Comparison of ENCODE assay signal across 10 cellular contexts in the genomic region with DNA sequence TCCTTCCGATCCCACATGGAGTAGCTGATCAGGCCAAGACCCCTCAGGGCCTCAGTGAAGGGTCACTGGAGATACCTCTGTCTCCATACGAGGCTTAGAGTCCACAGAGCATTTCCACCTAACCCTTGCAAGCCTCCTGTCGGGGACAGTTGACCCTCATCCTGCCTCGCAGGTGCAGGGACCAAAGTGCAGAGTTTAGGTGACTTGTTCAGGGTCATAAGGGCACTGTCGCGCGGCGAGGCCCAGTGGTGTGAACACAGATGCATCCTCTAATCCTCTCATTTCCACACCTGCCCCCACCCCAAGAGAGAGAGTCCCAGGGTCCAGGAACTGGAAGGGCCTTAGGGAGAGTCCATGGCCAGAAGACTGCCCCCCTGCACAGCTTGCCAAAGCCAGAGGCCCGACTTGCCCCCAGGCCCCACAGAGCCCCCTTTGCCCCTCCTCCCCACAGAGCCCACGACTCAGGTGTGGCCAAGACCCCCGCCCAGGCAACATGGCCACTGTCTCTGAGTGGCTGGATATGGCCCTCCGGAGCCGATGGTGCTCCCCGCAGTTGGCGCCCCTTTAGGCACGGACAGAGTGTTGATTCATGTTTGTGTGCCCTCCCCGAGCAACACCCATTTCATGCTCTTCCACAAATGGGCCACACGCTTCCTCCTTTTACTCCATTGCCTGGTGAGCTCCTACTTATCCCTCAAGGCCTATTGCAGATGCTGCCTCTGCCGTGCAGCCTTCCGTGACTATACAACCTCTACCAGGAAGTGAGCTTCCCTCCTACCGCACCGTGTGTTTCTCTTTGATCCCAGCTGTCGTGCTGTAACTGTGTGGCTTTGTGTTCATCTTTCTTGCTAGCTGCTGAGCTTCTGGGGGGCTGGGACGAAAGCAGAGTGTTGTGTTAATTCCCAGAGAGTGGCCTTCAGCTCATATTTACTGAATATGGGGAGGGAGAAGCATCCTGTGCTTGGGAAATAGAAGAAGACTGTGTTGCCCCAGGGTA. TPM values are rescaled to one million over a fixed set of nuclear protein-coding genes. Genes with fewer than 3 reads are reported as not detected.
DNase-seq lines count a peak whose midpoint lies in the region; ATAC-seq and TF ChIP-seq lines count a peak whose summit lies in the region.
"Had no signal": no experiment of that assay in that cellular context is flagged by ENCODE, and none has a peak within 500 bp of the region (broad histone marks: within the 10 kb centered on the region; RNA-seq: fewer than 3 reads in every experiment).

No MANE protein-coding gene starts in this region.

- no peaks in the 10 kb centered on the region for H3K9me2 ChIP-seq in OCI-LY7 (ENCODE audit: insufficient read depth, low read length)

- H3K4me3 ChIP-seq in left ventricle myocardium inferior (peak overlapping the region; percentile 42), OCI-LY7 (ENCODE audit: low read depth, low read length, poor library complexity, severe bottlenecking) (peak overlapping the region; percentile 6), upper lobe of right lung (peak overlapping the region; percentile 41)

- H3K27ac ChIP-seq in left ventricle myocardium inferior (replicated peaks) = no peak overlapping the region
- H3K27ac ChIP-seq in OCI-LY7 (ENCODE audit: low read depth, low read length, poor library complexity, severe bottlenecking) = peak overlapping the region; percentile 35
- no peak overlapping the region for H3K27ac ChIP-seq in upper lobe of right lung
- H3K27ac ChIP-seq: epithelial cell of prostate, KMS-11 had no signal

- H3K4me2 ChIP-seq in OCI-LY7 (ENCODE audit: low read length) = peak overlapping the region; percentile 51
- H3K4me2 ChIP-seq: KMS-11 had no signal

- no peak for TF ChIP-seq CTCF in left ventricle myocardium inferior (IDR thresholded peaks at IDR 0.05; ENCODE audit: borderline replicate concordance)
- TF ChIP-seq CTCF in OCI-LY7 (conservative IDR thresholded peaks at IDR 0.05; ENCODE audit: low read length) = no peak
- TF ChIP-seq CTCF in glutamatergic neuron (IDR thresholded peaks at IDR 0.05; ENCODE audit: partially characterized antibody, unreplicated experiment) = no peak
- TF ChIP-seq CTCF in upper lobe of right lung (IDR thresholded peaks at IDR 0.05) = no peak

- intact Hi-C loops in left ventricle myocardium inferior (cut with micrococcal nuclease) = no loop called here
- intact Hi-C loops in left cardiac atrium (cut with DNase I) = no loop called here
- intact Hi-C loops in OCI-LY7 (cut with micrococcal nuclease; ENCODE audit: unreplicated experiment) = loop anchor here (1.0 kb wide), 1 partner anchor 16 kb away; the partner anchor contains the start of gene CFAP410
- intact Hi-C loops in upper lobe of right lung (cut with DNase I) = no loop called here

- DNase-seq in left ventricle myocardium inferior (no peak), left cardiac atrium (no peak), OCI-LY7 (ENCODE audit: low spot score) (peak; percentile 84), glutamatergic neuron (no peak), upper lobe of right lung (no peak), A172 (ENCODE audit: low spot score) (no peak), cerebellar cortex (ENCODE audit: low spot score) (no peak)

- H3K4me3 Mint-ChIP-seq in glutamatergic neuron (ENCODE audit: unreplicated experiment) = no peak overlapping the region

- H3K4me1 Mint-ChIP-seq in glutamatergic neuron (ENCODE audit: low read depth, unreplicated experiment) = peaks cover 2% of the 10 kb centered on the region

- H3K27me3 ChIP-seq in left ventricle myocardium inferior (ENCODE audit: low read depth) (peaks cover 65% of the 10 kb centered on the region), upper lobe of right lung (peaks cover 14% of the 10 kb centered on the region)

- no peaks in the 10 kb centered on the region for H3K36me3 ChIP-seq in left ventricle myocardium inferior
- no peaks in the 10 kb centered on the region for H3K36me3 ChIP-seq in OCI-LY7 (ENCODE audit: insufficient read depth, low read length)
- H3K36me3 ChIP-seq in upper lobe of right lung = no peaks in the 10 kb centered on the region

- H3K79me2 ChIP-seq in OCI-LY7 (ENCODE audit: insufficient read depth, low read depth, low read length) = no peaks in the 10 kb centered on the region

- peaks cover 12% of the 10 kb centered on the region for H3K9me3 Mint-ChIP-seq in glutamatergic neuron (ENCODE audit: unreplicated experiment)

- H3K27ac Mint-ChIP-seq in glutamatergic neuron (ENCODE audit: unreplicated experiment) = peak overlapping the region; percentile 59

- peaks cover 13% of the 10 kb centered on the region for H3K27me3 Mint-ChIP-seq in glutamatergic neuron (ENCODE audit: unreplicated experiment)

- BruUV-seq in OCI-LY7 (replicated peaks; lab: Mats Ljungman, UMichigan) = no TSS peak

- POLR2A ChIA-PET in OCI-LY7 (lab: Charles Lee) = interaction anchor here (0.6 to 0.9 kb wide), 6 partner anchors 11 to 511 kb away, joined by 3 to 4 read pairs (median 3); partner anchors contain the start of gene CFAP410

- CTCF ChIA-PET in OCI-LY7 (lab: Charles Lee; ENCODE audit: unreplicated experiment) = interaction anchor here (0.5 to 0.6 kb wide), 2 partner anchors 11 to 408 kb away, joined by 3 to 4 read pairs; no protein-coding TSS in a partner anchor

- H4K20me1 ChIP-seq in OCI-LY7 (ENCODE audit: insufficient read depth, low read length) = no peaks in the 10 kb centered on the region

- H3K36me3 Mint-ChIP-seq in glutamatergic neuron (ENCODE audit: unreplicated experiment) = peaks cover 4% of the 10 kb centered on the region

- ATAC-seq in left cardiac atrium (no peak), upper lobe of right lung (no peak), GM21619 (IDR thresholded peaks at IDR 0.05; ENCODE audit: unreplicated experiment) (no peak)

- no peaks in the 10 kb centered on the region for H3K4me1 ChIP-seq in left ventricle myocardium inferior
- peaks cover 37% of the 10 kb centered on the region for H3K4me1 ChIP-seq in OCI-LY7 (ENCODE audit: insufficient read depth, low read length, poor library complexity, severe bottlenecking)
- H3K4me1 ChIP-seq in upper lobe of right lung = peaks cover 17% of the 10 kb centered on the region

- peak overlapping the region; percentile 71 for H2AFZ ChIP-seq in OCI-LY7 (ENCODE audit: low read length)

- H3K9me3 ChIP-seq in left ventricle myocardium inferior (replicated peaks) = no peaks in the 10 kb centered on the region
- H3K9me3 ChIP-seq in OCI-LY7 (ENCODE audit: low read length) = no peaks in the 10 kb centered on the region
- no peaks in the 10 kb centered on the region for H3K9me3 ChIP-seq in upper lobe of right lung

RNA-seq across cellular contexts. Expression of gene TRPM2, which starts 1.7 kb away (rescaled TPM):
- total RNA-seq in left ventricle myocardium inferior = 1.8 TPM
- total RNA-seq in left cardiac atrium = 1 to 10 TPM; 2.9 to 5.1 TPM
- 1.8 and 2.8 TPM in 2 replicates for total RNA-seq in OCI-LY7 (2014; rRNA removed; shearing (Covaris generic))
- total RNA-seq in OCI-LY7 (2022) = 3.8 and 7.1 TPM in 2 replicates
- total RNA-seq in glutamatergic neuron (ENCODE audit: unreplicated experiment) = not detected
- total RNA-seq in upper lobe of right lung = 10.0 TPM
- total RNA-seq in A172 (2014; rRNA removed; shearing (Covaris generic)) = 0.98 and 1.9 TPM in 2 replicates

RNA-seq across cellular contexts. Expression of gene CFAP410, which starts 15.9 kb away (rescaled TPM):
- total RNA-seq in left ventricle myocardium inferior = 12.0 TPM
- total RNA-seq in left cardiac atrium = 10 to 100 TPM; 16.4 to 21.8 TPM
- 11.9 and 20.6 TPM in 2 replicates for total RNA-seq in OCI-LY7 (2014; rRNA removed; shearing (Covaris generic))
- total RNA-seq in OCI-LY7 (2022) = 15.0 and 15.1 TPM in 2 replicates
- 20.6 TPM for total RNA-seq in glutamatergic neuron (ENCODE audit: unreplicated experiment)
- 25.4 TPM for total RNA-seq in upper lobe of right lung
- total RNA-seq in A172 (2014; rRNA removed; shearing (Covaris generic)) = 26.3 and 27.8 TPM in 2 replicates

RNA-seq across cellular contexts. Expression of gene PFKL, which starts 55.2 kb away (rescaled TPM):
- total RNA-seq in left ventricle myocardium inferior (47.7 TPM), left cardiac atrium (10 to 100 TPM; 58.8 to 67.2 TPM), OCI-LY7 (2022) (123 and 128 TPM in 2 replicates), glutamatergic neuron (ENCODE audit: unreplicated experiment) (48.6 TPM), upper lobe of right lung (101 TPM)
- total RNA-seq in OCI-LY7 (2014; rRNA removed; shearing (Covaris generic)) = 102 and 111 TPM in 2 replicates
- 114 and 115 TPM in 2 replicates for total RNA-seq in A172 (2014; rRNA removed; shearing (Covaris generic))
